In genomic region chr7:18623389-18623788, GRCh38 we compare ENCODE assay signal across 26 cellular contexts.
DNase-seq lines count a peak whose midpoint lies in the region; ATAC-seq, FAIRE-seq and TF ChIP-seq lines count a peak whose summit lies in the region.
"Had no signal": no experiment of that assay in that cellular context is flagged by ENCODE, and none has a peak within 500 bp of the region (broad histone marks: within the 10 kb centered on the region; RNA-seq: fewer than 3 reads in every experiment).

No MANE protein-coding gene starts in this region.

- no peaks in the 10 kb centered on the region for H3K4me1 ChIP-seq in gastrocnemius medialis
- H3K4me1 ChIP-seq: Caco-2 had no signal

- intact Hi-C loops in gastrocnemius medialis (cut with DNase I; ENCODE audit: low total_unique reads) = no loop called here

- H3K9me3 ChIP-seq in gastrocnemius medialis = no peaks in the 10 kb centered on the region
- H3K9me3 ChIP-seq: Caco-2, SK-N-SH had no signal

- FAIRE-seq in RCC 7860 (lab: Jason Lieb, UNC) = peak; percentile 71
- FAIRE-seq: GM12891 had no signal

- no peak overlapping the region for H3K4me3 ChIP-seq in gastrocnemius medialis

- no peak for TF ChIP-seq POLR2A in gastrocnemius medialis (IDR thresholded peaks at IDR 0.05)

- H3K4me3 Mint-ChIP-seq in stimulated activated effector memory CD8-positive, alpha-beta T cell treated with anti-CD3 and anti-CD28 coated beads, Interleukin-12 subunit alpha, Interleukin-12 subunit beta, amount 100 ng/mL, for 72 hours = no peak overlapping the region
- H3K4me3 Mint-ChIP-seq: B cell; CD8-positive, alpha-beta T cell; IgD-negative memory B cell had no signal

- no peaks in the 10 kb centered on the region for H3K4me1 Mint-ChIP-seq in stimulated activated effector memory CD8-positive, alpha-beta T cell treated with anti-CD3 and anti-CD28 coated beads, Interleukin-12 subunit alpha, Interleukin-12 subunit beta, amount 100 ng/mL, for 72 hours
- H3K4me1 Mint-ChIP-seq: B cell had no signal

- H3K27ac Mint-ChIP-seq in stimulated activated effector memory CD8-positive, alpha-beta T cell treated with anti-CD3 and anti-CD28 coated beads, Interleukin-12 subunit alpha, Interleukin-12 subunit beta, amount 100 ng/mL, for 72 hours = no peak overlapping the region
- H3K27ac Mint-ChIP-seq: B cell; CD8-positive, alpha-beta T cell; IgD-negative memory B cell had no signal

- DNase-seq in HK-2 (ENCODE audit: unreplicated experiment) (peak; percentile 23), RCC 7860 (ENCODE audit: low spot score) (peak; percentile 60), glomerular visceral epithelial cell (ENCODE audit: extremely low spot score) (peak; percentile 7), gastrocnemius medialis (no peak), inferior parietal cortex (ENCODE audit: extremely low spot score) (no peak)
- no peak for DNase-seq in stimulated activated effector memory CD8-positive, alpha-beta T cell treated with anti-CD3 and anti-CD28 coated beads, Interleukin-12 subunit alpha, Interleukin-12 subunit beta, amount 100 ng/mL, for 72 hours (ENCODE audit: low spot score in 2 of 2)
- DNase-seq: Caco-2; CD8-positive, alpha-beta T cell; DMS79; EL; GF-D8; MV-4-11; NCI-H1105; NCI-H1436 treated with DMSO at 0.1 percent for 48 hours; NCI-H1930; NCI-H2107; NCI-H524 treated with DMSO at 0.1 percent for 48 hours; NCI-H774; SK-N-SH had no signal

- H3K27ac ChIP-seq in gastrocnemius medialis = no peak overlapping the region
- H3K27ac ChIP-seq: C4-2B, HL-60, KMS-11 had no signal

- in situ Hi-C loops in gastrocnemius medialis (cut with MboI; ENCODE audit: low sequenced_read_pairs in 4 of 4) = no loop called here

- peak; percentile 56 for ATAC-seq in stimulated activated effector memory CD8-positive, alpha-beta T cell treated with anti-CD3 and anti-CD28 coated beads, Interleukin-12 subunit alpha, Interleukin-12 subunit beta, amount 100 ng/mL, for 72 hours
- ATAC-seq in gastrocnemius medialis (no peak), GM18517 (IDR thresholded peaks at IDR 0.05; ENCODE audit: unreplicated experiment) (no peak)
- ATAC-seq: CD8-positive, alpha-beta T cell had no signal

- peaks cover 0 to 2% of the 10 kb centered on the region in 2 donors for H3K36me3 ChIP-seq in gastrocnemius medialis

- no peaks in the 10 kb centered on the region for H3K9me3 Mint-ChIP-seq in stimulated activated effector memory CD8-positive, alpha-beta T cell treated with anti-CD3 and anti-CD28 coated beads, Interleukin-12 subunit alpha, Interleukin-12 subunit beta, amount 100 ng/mL, for 72 hours
- H3K9me3 Mint-ChIP-seq: CD8-positive, alpha-beta T cell; IgD-negative memory B cell had no signal

- H3K27me3 ChIP-seq in gastrocnemius medialis = no peaks in the 10 kb centered on the region

- H3K36me3 Mint-ChIP-seq in stimulated activated effector memory CD8-positive, alpha-beta T cell treated with anti-CD3 and anti-CD28 coated beads, Interleukin-12 subunit alpha, Interleukin-12 subunit beta, amount 100 ng/mL, for 72 hours = peaks cover 18% of the 10 kb centered on the region
- H3K36me3 Mint-ChIP-seq: CD8-positive, alpha-beta T cell had no signal

- TF ChIP-seq CTCF in gastrocnemius medialis (IDR thresholded peaks at IDR 0.05 in 4 of 5, conservative IDR thresholded peaks at IDR 0.05 in 1 of 5) = no peak

Comparison
In these comparisons a context has a peak if more than half of its experiments do, and no peak if none do; other contexts are left out.
1. DNase-seq: peak in HK-2 (single experiment), RCC 7860 (single experiment) and glomerular visceral epithelial cell (single experiment); none in stimulated activated effector memory CD8-positive, alpha-beta T cell treated with anti-CD3 and anti-CD28 coated beads, Interleukin-12 subunit alpha, Interleukin-12 subunit beta, amount 100 ng/mL, for 72 hours (0 of 2), gastrocnemius medialis (0 of 2) and inferior parietal cortex (single experiment).